In genomic region chr18:48839819-48840490, GRCh38 we compare ENCODE assay signal across 13 cellular contexts.
DNase-seq lines count a peak whose midpoint lies in the region; ATAC-seq, FAIRE-seq and TF ChIP-seq lines count a peak whose summit lies in the region.
"Had no signal": no experiment of that assay in that cellular context is flagged by ENCODE, and none has a peak within 500 bp of the region (broad histone marks: within the 10 kb centered on the region; RNA-seq: fewer than 3 reads in every experiment).

No MANE protein-coding gene starts in this region.

- no peaks in the 10 kb centered on the region for H3K27me3 Mint-ChIP-seq in activated naive CD8-positive, alpha-beta T cell treated with anti-CD3 and anti-CD28 coated beads, Interleukin-2, amount 10 ng/mL, durations not matched to agents 7 days and 5 days
- H3K27me3 Mint-ChIP-seq in activated naive CD8-positive, alpha-beta T cell treated with anti-CD3 and anti-CD28 coated beads for 36 hours = no peaks in the 10 kb centered on the region
- H3K27me3 Mint-ChIP-seq in activated naive CD8-positive, alpha-beta T cell treated with anti-CD3 and anti-CD28 coated beads, Interleukin-2, amount 50 U/mL, for 24 hours = no peaks in the 10 kb centered on the region

- FAIRE-seq in keratinocyte (lab: Jason Lieb, UNC) = no peak
- FAIRE-seq: G401.6 had no signal

- H3K27me3 ChIP-seq in keratinocyte (ENCODE audit: control insufficient read depth, extremely low read depth, insufficient read depth, low read length) = no peaks in the 10 kb centered on the region
- H3K27me3 ChIP-seq: vagina had no signal

- no peak overlapping the region for H3K9ac ChIP-seq in keratinocyte (ENCODE audit: control insufficient read depth, extremely low read depth, insufficient read depth, low read length)

- DNase-seq in activated naive CD8-positive, alpha-beta T cell treated with anti-CD3 and anti-CD28 coated beads, Interleukin-2, amount 10 ng/mL, durations not matched to agents 7 days and 5 days = no peak
- no peak for DNase-seq in activated naive CD8-positive, alpha-beta T cell treated with anti-CD3 and anti-CD28 coated beads for 36 hours
- no peak for DNase-seq in activated naive CD8-positive, alpha-beta T cell treated with anti-CD3 and anti-CD28 coated beads, Interleukin-2, amount 50 U/mL, for 24 hours
- DNase-seq in keratinocyte (ENCODE audit: low read depth, low spot score) (no peak), substantia nigra (lab: John Stamatoyannopoulos, UW) (no peak), DMS79 (lab: John Stamatoyannopoulos, UW) (no peak), OCI-M1 (lab: John Stamatoyannopoulos, UW) (no peak), SK-N-DZ (ENCODE audit: low spot score) (no peak)
- DNase-seq: cerebellar nuclear complex, nephron progenitor cell, SHP77 had no signal

- no peak overlapping the region for H2AFZ ChIP-seq in keratinocyte (ENCODE audit: control insufficient read depth, low read length)

- H3K9me3 ChIP-seq in keratinocyte (ENCODE audit: control insufficient read depth, low read depth, low read length) = no peaks in the 10 kb centered on the region
- H3K9me3 ChIP-seq: vagina had no signal

- peaks cover 4% of the 10 kb centered on the region for H3K9me1 ChIP-seq in keratinocyte (ENCODE audit: control insufficient read depth, extremely low read depth, insufficient read depth, low read length)

- dilution Hi-C loops in keratinocyte (cut with MboI; ENCODE audit: extremely low pct_ligation_motif_present, low sequenced_read_pairs) = no loop called here

- H3K27ac ChIP-seq in keratinocyte (ENCODE audit: control insufficient read depth, insufficient read depth, low read length) (peak overlapping the region; percentile 47), substantia nigra (ENCODE audit: low read depth, low read length, poor library complexity, severe bottlenecking) (peak overlapping the region; percentile 98)

- H3K4me1 ChIP-seq in keratinocyte (ENCODE audit: control insufficient read depth, extremely low read depth, insufficient read depth, low read length) = peaks cover 34% of the 10 kb centered on the region

- H3K9me3 Mint-ChIP-seq in activated naive CD8-positive, alpha-beta T cell treated with anti-CD3 and anti-CD28 coated beads, Interleukin-2, amount 10 ng/mL, durations not matched to agents 7 days and 5 days = no peaks in the 10 kb centered on the region
- no peaks in the 10 kb centered on the region for H3K9me3 Mint-ChIP-seq in activated naive CD8-positive, alpha-beta T cell treated with anti-CD3 and anti-CD28 coated beads for 36 hours
- H3K9me3 Mint-ChIP-seq in activated naive CD8-positive, alpha-beta T cell treated with anti-CD3 and anti-CD28 coated beads, Interleukin-2, amount 50 U/mL, for 24 hours = no peaks in the 10 kb centered on the region
- H3K9me3 Mint-ChIP-seq: nephron progenitor cell had no signal

- H3K4me3 Mint-ChIP-seq in activated naive CD8-positive, alpha-beta T cell treated with anti-CD3 and anti-CD28 coated beads, Interleukin-2, amount 10 ng/mL, durations not matched to agents 7 days and 5 days = no peak overlapping the region
- H3K4me3 Mint-ChIP-seq in activated naive CD8-positive, alpha-beta T cell treated with anti-CD3 and anti-CD28 coated beads for 36 hours = no peak overlapping the region
- no peak overlapping the region for H3K4me3 Mint-ChIP-seq in activated naive CD8-positive, alpha-beta T cell treated with anti-CD3 and anti-CD28 coated beads, Interleukin-2, amount 50 U/mL, for 24 hours

- no peaks in the 10 kb centered on the region for H3K36me3 Mint-ChIP-seq in activated naive CD8-positive, alpha-beta T cell treated with anti-CD3 and anti-CD28 coated beads, Interleukin-2, amount 10 ng/mL, durations not matched to agents 7 days and 5 days
- H3K36me3 Mint-ChIP-seq in activated naive CD8-positive, alpha-beta T cell treated with anti-CD3 and anti-CD28 coated beads for 36 hours = no peaks in the 10 kb centered on the region
- peaks cover 2% of the 10 kb centered on the region for H3K36me3 Mint-ChIP-seq in activated naive CD8-positive, alpha-beta T cell treated with anti-CD3 and anti-CD28 coated beads, Interleukin-2, amount 50 U/mL, for 24 hours (ENCODE audit: low read depth)

- ATAC-seq in activated naive CD8-positive, alpha-beta T cell treated with anti-CD3 and anti-CD28 coated beads, Interleukin-2, amount 10 ng/mL, durations not matched to agents 7 days and 5 days (ENCODE audit: low read depth) = no peak
- ATAC-seq in activated naive CD8-positive, alpha-beta T cell treated with anti-CD3 and anti-CD28 coated beads, Interleukin-2, amount 50 U/mL, for 24 hours = no peak

- H3K4me3 ChIP-seq in keratinocyte (ENCODE audit: control insufficient read depth in 2 of 3, extremely low read depth in 1 of 3, insufficient read depth in 2 of 3, low read depth in 1 of 3, low read length in 3 of 3) = no peak overlapping the region
- H3K4me3 ChIP-seq: vagina had no signal

- peak overlapping the region; percentile 35 for H3K4me2 ChIP-seq in keratinocyte (ENCODE audit: control insufficient read depth, extremely low read depth, insufficient read depth, low read depth, low read length)

- POLR2A ChIA-PET in activated naive CD8-positive, alpha-beta T cell treated with anti-CD3 and anti-CD28 coated beads, Interleukin-2, amount 10 ng/mL, durations not matched to agents 7 days and 5 days (lab: Charles Lee) = no interaction called here

- no peaks in the 10 kb centered on the region for H3K36me3 ChIP-seq in keratinocyte (ENCODE audit: control insufficient read depth in 2 of 2, extremely low read depth in 1 of 2, insufficient read depth in 2 of 2, low read length in 2 of 2)
- H3K36me3 ChIP-seq: vagina had no signal

- H3K27ac Mint-ChIP-seq in activated naive CD8-positive, alpha-beta T cell treated with anti-CD3 and anti-CD28 coated beads, Interleukin-2, amount 10 ng/mL, durations not matched to agents 7 days and 5 days = peak overlapping the region; percentile 79
- H3K27ac Mint-ChIP-seq in activated naive CD8-positive, alpha-beta T cell treated with anti-CD3 and anti-CD28 coated beads for 36 hours = no peak overlapping the region
- H3K27ac Mint-ChIP-seq in activated naive CD8-positive, alpha-beta T cell treated with anti-CD3 and anti-CD28 coated beads, Interleukin-2, amount 50 U/mL, for 24 hours = peak overlapping the region; percentile 10

- H3K79me2 ChIP-seq in keratinocyte (ENCODE audit: control insufficient read depth, insufficient read depth, low read length) = no peaks in the 10 kb centered on the region

- no peak for TF ChIP-seq CTCF in keratinocyte (optimal IDR thresholded peaks at IDR 0.05 in 1 of 3, IDR thresholded peaks at IDR 0.05 in 1 of 3, conservative IDR thresholded peaks at IDR 0.05 in 1 of 3; ENCODE audit: extremely low read depth in 1 of 3, insufficient read depth in 2 of 3, low read length in 3 of 3)

- no peaks in the 10 kb centered on the region for H4K20me1 ChIP-seq in keratinocyte (ENCODE audit: control insufficient read depth, extremely low read depth, insufficient read depth, low read length)

- H3K4me1 Mint-ChIP-seq in activated naive CD8-positive, alpha-beta T cell treated with anti-CD3 and anti-CD28 coated beads, Interleukin-2, amount 10 ng/mL, durations not matched to agents 7 days and 5 days = peaks cover 63% of the 10 kb centered on the region
- H3K4me1 Mint-ChIP-seq in activated naive CD8-positive, alpha-beta T cell treated with anti-CD3 and anti-CD28 coated beads for 36 hours = peaks cover 61% of the 10 kb centered on the region
- peaks cover 82% of the 10 kb centered on the region for H3K4me1 Mint-ChIP-seq in activated naive CD8-positive, alpha-beta T cell treated with anti-CD3 and anti-CD28 coated beads, Interleukin-2, amount 50 U/mL, for 24 hours
